ENCODE assay signal across 25 cellular contexts in the genomic region with DNA sequence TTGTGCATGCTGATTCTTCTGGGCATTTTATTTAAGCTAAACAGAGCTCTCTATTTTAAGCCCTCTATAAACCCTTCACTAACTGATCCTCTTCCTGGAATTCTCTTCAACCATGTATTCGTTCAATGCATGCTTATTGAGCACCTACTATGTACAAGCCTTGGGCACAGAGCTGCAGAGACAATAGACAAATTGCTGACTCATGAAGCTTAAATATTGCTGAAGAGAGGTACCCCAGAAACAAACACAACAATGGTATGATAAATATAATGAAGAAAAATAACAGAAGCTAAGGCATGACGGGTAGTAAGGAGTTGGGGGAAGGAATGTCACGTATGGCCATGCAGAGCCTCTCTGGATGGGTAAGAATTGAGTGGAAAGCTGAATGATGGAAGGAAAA.
DNase-seq lines count a peak whose midpoint lies in the region; ATAC-seq, FAIRE-seq and TF ChIP-seq lines count a peak whose summit lies in the region.
"Had no signal": no experiment of that assay in that cellular context is flagged by ENCODE, and none has a peak within 500 bp of the region (broad histone marks: within the 10 kb centered on the region; RNA-seq: fewer than 3 reads in every experiment).

No MANE protein-coding gene starts in this region.

- no peaks in the 10 kb centered on the region for H3K36me3 Mint-ChIP-seq in T-helper 17 cell (ENCODE audit: low read depth)
- H3K36me3 Mint-ChIP-seq: CD14-positive monocyte; CD4-positive, alpha-beta memory T cell; CD4-positive, CD25-positive, alpha-beta regulatory T cell had no signal

- H2AFZ ChIP-seq in HepG2 (ENCODE audit: low read length) (no peak overlapping the region), K562 (ENCODE audit: low read depth, low read length) (no peak overlapping the region)

- no peak for FAIRE-seq in HepG2 (lab: Jason Lieb, UNC)
- no peak for FAIRE-seq in K562 (lab: Jason Lieb, UNC)
- FAIRE-seq: GM12878, GM12892, GM18507 had no signal

- CTCF ChIA-PET in HepG2 (lab: Yijun Ruan, JAX; ENCODE audit: low intra/inter-chr PET ratio, low total read pairs) (no interaction called here), K562 (lab: Yijun Ruan, JAX; ENCODE audit: low intra/inter-chr PET ratio) (no interaction called here)

- DNase-seq in HepG2 (ENCODE audit: low spot score) (no peak), right lobe of liver (no peak), K562 (ENCODE audit: extremely low read depth in 1 of 4, low spot score in 3 of 4) (no peak), foreskin keratinocyte (no peak), T-helper 17 cell (no peak)
- DNase-seq: ACHN; BE2C; C1 segment of cervical spinal cord; CD4-positive, alpha-beta memory T cell; CD4-positive, CD25-positive, alpha-beta regulatory T cell; CD8-positive, alpha-beta memory T cell; COR-L47; DMS 273 treated with DMSO at 0.1 percent for 48 hours; DMS153; DMS53; DMS79; DND-41; EL; GDM1 had no signal

- H3K4me1 ChIP-seq in HepG2 (ENCODE audit: insufficient read depth, low read length): no peaks in the 10 kb centered on the region
- no peaks in the 10 kb centered on the region for H3K4me1 ChIP-seq in right lobe of liver
- H3K4me1 ChIP-seq in K562 (replicated peaks in 1 of 2; ENCODE audit: control insufficient read depth in 2 of 2, insufficient read depth in 2 of 2, low read length in 2 of 2): no peaks in the 10 kb centered on the region
- H3K4me1 ChIP-seq in foreskin keratinocyte: no peaks in the 10 kb centered on the region
- H3K4me1 ChIP-seq: BE2C, BLaER1 had no signal

- no peaks in the 10 kb centered on the region for H3K9me1 ChIP-seq in K562 (ENCODE audit: control insufficient read depth, insufficient read depth, low read length)

- H4K20me1 ChIP-seq in HepG2 (ENCODE audit: insufficient read depth, low read length) (no peaks in the 10 kb centered on the region), K562 (replicated peaks; ENCODE audit: control insufficient read depth, insufficient read depth, low read length) (no peaks in the 10 kb centered on the region)
- H4K20me1 ChIP-seq: BLaER1 had no signal

- H3K4me3 ChIP-seq in HepG2 (replicated peaks in 1 of 3; ENCODE audit: insufficient read depth in 1 of 3, low read depth in 2 of 3, low read length in 3 of 3) (no peak overlapping the region), right lobe of liver (no peak overlapping the region), K562 (no peak overlapping the region)
- H3K4me3 ChIP-seq: BLaER1, GM12878 had no signal

- H3K79me2 ChIP-seq in HepG2 (ENCODE audit: insufficient read depth, low read length): no peaks in the 10 kb centered on the region
- H3K79me2 ChIP-seq in K562 (ENCODE audit: control insufficient read depth, insufficient read depth, low read length): no peaks in the 10 kb centered on the region

- ATAC-seq in HepG2: no peak
- ATAC-seq in right lobe of liver: no peak
- no peak for ATAC-seq in K562
- ATAC-seq in foreskin keratinocyte: no peak
- no peak for ATAC-seq in T-helper 17 cell
- ATAC-seq: GM12878 had no signal

- no peaks in the 10 kb centered on the region for H3K4me1 Mint-ChIP-seq in T-helper 17 cell
- H3K4me1 Mint-ChIP-seq: CD14-positive monocyte; CD4-positive, alpha-beta memory T cell; CD4-positive, CD25-positive, alpha-beta regulatory T cell; CD8-positive, alpha-beta memory T cell had no signal

- H3K9ac ChIP-seq in HepG2 (ENCODE audit: insufficient read depth, low read depth, low read length): no peak overlapping the region
- no peak overlapping the region for H3K9ac ChIP-seq in K562 (ENCODE audit: insufficient read depth in 1 of 2, low read depth in 2 of 2, low read length in 2 of 2)
- H3K9ac ChIP-seq: BLaER1 had no signal

- H3K4me2 ChIP-seq in HepG2 (ENCODE audit: low read depth, low read length): no peak overlapping the region
- H3K4me2 ChIP-seq in K562 (ENCODE audit: insufficient read depth, low read length): no peak overlapping the region
- H3K4me2 ChIP-seq: BLaER1 had no signal

- no peak for TF ChIP-seq RAD21 in HepG2 (CRISPR knock-in tag; IDR thresholded peaks at IDR 0.05)
- no peak for TF ChIP-seq RAD21 in K562 (CRISPR knock-in tag; conservative IDR thresholded peaks at IDR 0.05 in 1 of 2, IDR thresholded peaks at IDR 0.05 in 1 of 2)

- in situ Hi-C loops in HepG2 (cut with HindIII; ENCODE audit: extremely low pct_ligation_motif_present, low pct_unique_long_range_greater_than_20kb): no loop called here
- in situ Hi-C loops in K562 (cut with MboI): no loop called here

- no peak for TF ChIP-seq EP300 in HepG2 (IDR thresholded peaks at IDR 0.05; ENCODE audit: low read depth in 2 of 2, low read length in 2 of 2)
- no peak for TF ChIP-seq EP300 in HepG2 (CRISPR knock-in tag; IDR thresholded peaks at IDR 0.05; ENCODE audit: borderline replicate concordance)
- TF ChIP-seq EP300 in K562 (IDR thresholded peaks at IDR 0.05; ENCODE audit: low read length): no peak

- under 1% methylated on average over 3 of the region's 3 CpGs for WGBS in HepG2 (ENCODE audit: low lambda C conversion rate)
- whole genome bisulfite sequencing in right lobe of liver (ENCODE audit: insufficient coverage, low coverage, low lambda C conversion rate, missing lambda C conversion rate): 69% methylated on average over 3 of the region's 3 CpGs
- WGBS in K562 (ENCODE audit: insufficient coverage, low coverage, missing lambda C conversion rate): 0% methylated on average over 3 of the region's 3 CpGs

- intact Hi-C loops in HepG2 (cut with micrococcal nuclease; ENCODE audit: unreplicated experiment): no loop called here
- intact Hi-C loops in right lobe of liver (cut with DNase I): no loop called here
- intact Hi-C loops in K562 (cut with micrococcal nuclease): no loop called here

- BruUV-seq in HepG2 (replicated peaks; lab: Mats Ljungman, UMichigan) (no TSS peak), K562 (replicated peaks; lab: Mats Ljungman, UMichigan) (no TSS peak)

- H3K27ac ChIP-seq in HepG2 (ENCODE audit: extremely low read length, insufficient read depth, low read length) (no peak overlapping the region), right lobe of liver (no peak overlapping the region), K562 (ENCODE audit: extremely low read depth, low read depth, low read length) (no peak overlapping the region), foreskin keratinocyte (no peak overlapping the region)
- H3K27ac ChIP-seq: 22Rv1, BLaER1 had no signal

- POLR2A ChIA-PET in HepG2 (lab: Yijun Ruan, JAX) (no interaction called here), K562 (lab: Yijun Ruan, JAX) (no interaction called here)

- no peak overlapping the region for H3K27ac Mint-ChIP-seq in T-helper 17 cell
- H3K27ac Mint-ChIP-seq: CD14-positive monocyte; CD4-positive, alpha-beta memory T cell; CD4-positive, CD25-positive, alpha-beta regulatory T cell; CD8-positive, alpha-beta memory T cell had no signal

- no peak overlapping the region for H3K4me3 Mint-ChIP-seq in T-helper 17 cell
- H3K4me3 Mint-ChIP-seq: CD14-positive monocyte; CD4-positive, alpha-beta memory T cell; CD4-positive, CD25-positive, alpha-beta regulatory T cell; CD8-positive, alpha-beta memory T cell had no signal

- TF ChIP-seq POLR2A in HepG2 (IDR thresholded peaks at IDR 0.05; ENCODE audit: insufficient read depth in 1 of 2, low read depth in 2 of 2, low read length in 2 of 2) (no peak), right lobe of liver (IDR thresholded peaks at IDR 0.05) (no peak), K562 (conservative IDR thresholded peaks at IDR 0.05) (no peak)

- H3K27me3 ChIP-seq in HepG2 (ENCODE audit: control insufficient read depth in 1 of 2, insufficient read depth in 2 of 2, low read length in 2 of 2) (no peaks in the 10 kb centered on the region; a peak in 1 of 5 replicates), right lobe of liver (no peaks in the 10 kb centered on the region), K562 (ENCODE audit: control insufficient read depth in 2 of 2, insufficient read depth in 2 of 2, low read length in 2 of 2) (no peaks in the 10 kb centered on the region), foreskin keratinocyte (no peaks in the 10 kb centered on the region)
- H3K27me3 ChIP-seq: BE2C, BLaER1 had no signal

- H3K9me3 ChIP-seq in HepG2 (ENCODE audit: low read length) (no peaks in the 10 kb centered on the region), right lobe of liver (no peaks in the 10 kb centered on the region), K562 (replicated peaks; ENCODE audit: control insufficient read depth, insufficient read depth, low read depth, low read length) (no peaks in the 10 kb centered on the region), T-helper 17 cell (ENCODE audit: control insufficient read depth, low read length, poor library complexity, severe bottlenecking) (no peaks in the 10 kb centered on the region)
- H3K9me3 ChIP-seq: BE2C, BLaER1 had no signal

- no peak for TF ChIP-seq CTCF in HepG2 (CRISPR knock-in tag; IDR thresholded peaks at IDR 0.05)
- no peak for TF ChIP-seq CTCF in right lobe of liver (IDR thresholded peaks at IDR 0.05)
- no peak for TF ChIP-seq CTCF in K562 (IDR thresholded peaks at IDR 0.05 in 2 of 3, conservative IDR thresholded peaks at IDR 0.05 in 1 of 3; ENCODE audit: insufficient read depth in 2 of 3, low read depth in 1 of 3, low read length in 3 of 3)
- TF ChIP-seq CTCF in foreskin keratinocyte (conservative IDR thresholded peaks at IDR 0.05): no peak

- no peaks in the 10 kb centered on the region for H3K27me3 Mint-ChIP-seq in T-helper 17 cell
- H3K27me3 Mint-ChIP-seq: CD4-positive, alpha-beta memory T cell; CD4-positive, CD25-positive, alpha-beta regulatory T cell; CD8-positive, alpha-beta memory T cell had no signal

- H3K36me3 ChIP-seq in HepG2 (replicated peaks in 1 of 2; ENCODE audit: control insufficient read depth in 1 of 2, insufficient read depth in 2 of 2, low read length in 2 of 2) (no peaks in the 10 kb centered on the region), right lobe of liver (no peaks in the 10 kb centered on the region), K562 (ENCODE audit: control insufficient read depth, insufficient read depth, low read length) (no peaks in the 10 kb centered on the region)
- H3K36me3 ChIP-seq: BE2C, BLaER1 had no signal

TF ChIP-seq in HepG2, 621 proteins besides CTCF, POLR2A, EP300 and RAD21 (continues in another document):
- TF ChIP-seq SRY (CRISPR knock-in tag; IDR thresholded peaks at IDR 0.05) (no peak), ZNF558 (CRISPR knock-in tag; IDR thresholded peaks at IDR 0.05; ENCODE audit: borderline replicate concordance) (no peak), ZNF350 (CRISPR knock-in tag; IDR thresholded peaks at IDR 0.05; ENCODE audit: borderline replicate concordance, low read depth) (no peak)
